In the genomic region with DNA sequence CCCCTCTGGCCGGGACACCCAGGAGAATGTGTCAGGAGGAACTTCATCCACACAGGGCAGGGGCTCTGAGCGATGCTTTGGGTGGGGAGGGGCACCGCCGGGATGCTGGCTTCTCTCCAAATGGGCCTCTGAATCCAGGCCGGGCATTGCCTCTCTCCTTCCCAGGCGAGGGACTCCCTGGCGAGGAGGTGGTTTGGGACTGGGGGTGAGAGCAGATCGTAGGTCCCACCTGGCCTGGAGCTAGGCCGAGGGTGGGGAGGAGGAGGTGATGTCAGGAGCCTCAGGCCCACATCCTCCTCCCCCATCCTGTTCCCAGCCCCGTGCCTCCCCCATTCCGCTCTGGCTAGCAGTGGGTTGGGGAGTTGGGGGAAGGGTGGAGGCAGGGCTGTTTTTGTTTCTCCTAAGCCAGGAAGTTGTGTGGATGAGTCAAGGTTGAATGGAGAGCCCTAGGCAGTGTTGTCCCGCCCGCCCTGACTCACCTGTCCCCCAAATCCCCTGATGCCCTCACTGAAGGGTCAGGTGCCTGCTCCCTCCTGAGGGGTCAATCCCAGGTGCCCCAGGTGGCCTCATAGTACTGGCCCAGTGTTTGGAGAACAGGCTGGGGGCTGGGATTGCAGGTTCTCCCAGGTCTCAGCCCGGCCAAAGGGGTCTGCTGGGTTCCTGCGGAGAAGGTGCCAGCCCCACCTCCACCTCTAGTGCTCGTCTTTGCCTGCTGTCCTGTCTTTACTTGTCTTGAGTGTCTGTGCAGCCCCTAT, we compare ENCODE assay signal across 1 cellular context.
TF ChIP-seq lines count a peak whose summit lies in the region.

No MANE protein-coding gene starts in this region.

TF ChIP-seq in HepG2, 621 proteins besides CTCF, POLR2A, EP300 and RAD21 (continued from another document and continues in another):
- peak; percentile 68 for TF ChIP-seq AFF4 (CRISPR knock-in tag; IDR thresholded peaks at IDR 0.05)
- peak; percentile 63 for TF ChIP-seq ZNF407 (CRISPR knock-in tag; IDR thresholded peaks at IDR 0.05; ENCODE audit: not compliant biosample characterization)
- TF ChIP-seq ZSCAN31 (CRISPR knock-in tag; IDR thresholded peaks at IDR 0.05; ENCODE audit: low read depth): no peak
- TF ChIP-seq SIN3B (IDR thresholded peaks at IDR 0.05; ENCODE audit: low read length): no peak
- TF ChIP-seq ZC3H4 (CRISPR knock-in tag; IDR thresholded peaks at IDR 0.05; ENCODE audit: borderline replicate concordance): no peak; the same call in 1 of the 2 replicates
- TF ChIP-seq FLYWCH1 (CRISPR knock-in tag; IDR thresholded peaks at IDR 0.05): no peak
- no peak; the same call in 1 of the 2 replicates for TF ChIP-seq ZNF256 (CRISPR knock-in tag; conservative IDR thresholded peaks at IDR 0.05)
- no peak for TF ChIP-seq ZNF382 (CRISPR knock-in tag; IDR thresholded peaks at IDR 0.05; ENCODE audit: borderline replicate concordance)
- TF ChIP-seq HOXD1 (CRISPR knock-in tag; IDR thresholded peaks at IDR 0.05): 0 out of 2 replicates have a peak, but pooled peaks have one; percentile 40
- 0 out of 2 replicates have a peak, but pooled peaks have one; percentile 57 for TF ChIP-seq ZNF589 (CRISPR knock-in tag; conservative IDR thresholded peaks at IDR 0.05)
- TF ChIP-seq RELA (CRISPR knock-in tag; IDR thresholded peaks at IDR 0.05): no peak
- no peak; the same call in 1 of the 2 replicates for TF ChIP-seq THAP8 (CRISPR knock-in tag; IDR thresholded peaks at IDR 0.05; ENCODE audit: borderline replicate concordance)
- TF ChIP-seq ZNF12 (CRISPR knock-in tag; IDR thresholded peaks at IDR 0.05): no peak
- peak; percentile 77; the same call in 1 of the 2 replicates for TF ChIP-seq NCOA1 (CRISPR knock-in tag; IDR thresholded peaks at IDR 0.05)
- TF ChIP-seq MAFF (IDR thresholded peaks at IDR 0.05; ENCODE audit: low read depth, low read length): no peak
- TF ChIP-seq FOXA1 (IDR thresholded peaks at IDR 0.05): no peak
- TF ChIP-seq FOXA1 (CRISPR knock-in tag; IDR thresholded peaks at IDR 0.05): no peak
- TF ChIP-seq HNF1A (IDR thresholded peaks at IDR 0.05; ENCODE audit: low read depth): peak; percentile 72; the same call in 1 of the 2 replicates
- TF ChIP-seq HNF1A (CRISPR knock-in tag; IDR thresholded peaks at IDR 0.05; ENCODE audit: borderline replicate concordance): peak; percentile 79; the same call in 1 of the 2 replicates
- peak; percentile 63; the same call in 1 of the 2 replicates for TF ChIP-seq ZNF446 (CRISPR knock-in tag; IDR thresholded peaks at IDR 0.05)
- TF ChIP-seq ZNF614 (CRISPR knock-in tag; IDR thresholded peaks at IDR 0.05; ENCODE audit: borderline replicate concordance): 0 out of 2 replicates have a peak, but pooled peaks have one; percentile 70
- TF ChIP-seq ZNF629 (CRISPR knock-in tag; conservative IDR thresholded peaks at IDR 0.05): no peak
- TF ChIP-seq LRRFIP1 (CRISPR knock-in tag; conservative IDR thresholded peaks at IDR 0.05): no peak
- TF ChIP-seq ZSCAN9 (CRISPR knock-in tag; IDR thresholded peaks at IDR 0.05; ENCODE audit: borderline replicate concordance): peak; percentile 53; the same call in 1 of the 2 replicates
- TF ChIP-seq ZNF720 (CRISPR knock-in tag; IDR thresholded peaks at IDR 0.05): no peak
- TF ChIP-seq BCL6 (CRISPR knock-in tag; IDR thresholded peaks at IDR 0.05): no peak
- TF ChIP-seq POLR2AphosphoS2 (IDR thresholded peaks at IDR 0.05; ENCODE audit: low read depth, low read length): no peak
- TF ChIP-seq, protein P1, sequence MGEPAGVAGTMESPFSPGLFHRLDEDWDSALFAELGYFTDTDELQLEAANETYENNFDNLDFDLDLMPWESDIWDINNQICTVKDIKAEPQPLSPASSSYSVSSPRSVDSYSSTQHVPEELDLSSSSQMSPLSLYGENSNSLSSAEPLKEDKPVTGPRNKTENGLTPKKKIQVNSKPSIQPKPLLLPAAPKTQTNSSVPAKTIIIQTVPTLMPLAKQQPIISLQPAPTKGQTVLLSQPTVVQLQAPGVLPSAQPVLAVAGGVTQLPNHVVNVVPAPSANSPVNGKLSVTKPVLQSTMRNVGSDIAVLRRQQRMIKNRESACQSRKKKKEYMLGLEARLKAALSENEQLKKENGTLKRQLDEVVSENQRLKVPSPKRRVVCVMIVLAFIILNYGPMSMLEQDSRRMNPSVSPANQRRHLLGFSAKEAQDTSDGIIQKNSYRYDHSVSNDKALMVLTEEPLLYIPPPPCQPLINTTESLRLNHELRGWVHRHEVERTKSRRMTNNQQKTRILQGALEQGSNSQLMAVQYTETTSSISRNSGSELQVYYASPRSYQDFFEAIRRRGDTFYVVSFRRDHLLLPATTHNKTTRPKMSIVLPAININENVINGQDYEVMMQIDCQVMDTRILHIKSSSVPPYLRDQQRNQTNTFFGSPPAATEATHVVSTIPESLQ (CRISPR knock-in tag; conservative IDR thresholded peaks at IDR 0.05): no peak
- TF ChIP-seq NCOA5 (CRISPR knock-in tag; IDR thresholded peaks at IDR 0.05): no peak
- TF ChIP-seq ZNF607 (CRISPR knock-in tag; IDR thresholded peaks at IDR 0.05; ENCODE audit: borderline replicate concordance): 0 out of 2 replicates have a peak, but pooled peaks have one; percentile 52
- no peak for TF ChIP-seq RNF2 (conservative IDR thresholded peaks at IDR 0.05; ENCODE audit: low read depth)
- peak; percentile 33 for TF ChIP-seq AGO1 (IDR thresholded peaks at IDR 0.05; ENCODE audit: low read depth, low read length, poor library complexity, severe bottlenecking)
- peak; percentile 73; the same call in 1 of the 2 replicates for TF ChIP-seq ZIK1 (CRISPR knock-in tag; IDR thresholded peaks at IDR 0.05; ENCODE audit: borderline replicate concordance, low read depth)
- no peak for TF ChIP-seq ZNF557 (CRISPR knock-in tag; IDR thresholded peaks at IDR 0.05)
